ENCODE assay signal across 28 cellular contexts in the genomic region with DNA sequence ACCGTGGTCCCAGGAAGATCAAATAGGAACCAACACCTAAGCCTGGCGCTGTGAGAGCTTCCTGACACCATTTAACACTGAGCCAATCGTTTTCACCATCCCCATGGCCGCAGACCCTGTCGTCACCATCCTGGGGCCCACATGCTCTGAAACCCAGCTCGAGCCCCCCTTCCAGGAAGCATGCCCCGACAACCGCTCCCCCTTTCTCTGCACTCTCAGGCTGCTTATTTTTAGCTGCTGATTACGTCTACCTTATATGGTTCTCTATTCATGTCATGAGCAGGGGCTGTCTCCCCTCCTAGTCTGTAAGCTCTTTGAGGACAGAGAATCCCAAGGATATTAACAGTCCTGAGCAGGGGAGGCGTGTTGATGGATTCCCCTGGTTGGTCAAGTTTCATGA. TPM values are rescaled to one million over a fixed set of nuclear protein-coding genes. Genes with fewer than 3 reads are reported as not detected.
DNase-seq lines count a peak whose midpoint lies in the region; ATAC-seq, FAIRE-seq and TF ChIP-seq lines count a peak whose summit lies in the region.
"Had no signal": no experiment of that assay in that cellular context is flagged by ENCODE, and none has a peak within 500 bp of the region (broad histone marks: within the 10 kb centered on the region; RNA-seq: fewer than 3 reads in every experiment).

No MANE protein-coding gene starts in this region.

- TF ChIP-seq CTCF in H1 (IDR thresholded peaks at IDR 0.05; ENCODE audit: control extremely low read depth in 1 of 3, insufficient read depth in 1 of 3, low read depth in 1 of 3, low read length in 3 of 3) (no peak), nephron (IDR thresholded peaks at IDR 0.05; ENCODE audit: unreplicated experiment in 3 of 3) (no peak), suprapubic skin (IDR thresholded peaks at IDR 0.05) (no peak)

- no peaks in the 10 kb centered on the region; the same call in 1 of the 2 replicates for H3K79me1 ChIP-seq in H1 (ENCODE audit: low read depth, low read length)

- no peak overlapping the region for H4K5ac ChIP-seq in H1 (ENCODE audit: insufficient read length, low read depth, low read length)

- H3K4me1 Mint-ChIP-seq in nephron, result peaks cover 50% of the 10 kb centered on the region
- no peaks in the 10 kb centered on the region for H3K4me1 Mint-ChIP-seq in stimulated activated memory B cell treated with anti-CD40 and anti-IgM and Interleukin-4, amounts not matched to agents 10 μg/mL and 1 μg/mL and 100 μg/mL, for 72 hours
- H3K4me1 Mint-ChIP-seq: CD8-positive, alpha-beta memory T cell had no signal

- peaks cover 11% of the 10 kb centered on the region; the same call in 1 of the 2 replicates for H3K23me2 ChIP-seq in H1 (ENCODE audit: low read depth, low read length)

- no peak overlapping the region for H2BK20ac ChIP-seq in H1 (ENCODE audit: low read length)

- no peak overlapping the region for H3K9ac ChIP-seq in H1 (replicated peaks in 1 of 4; ENCODE audit: extremely low read depth in 1 of 4, low read depth in 3 of 4, low read length in 3 of 4)

- H3K36me3 ChIP-seq in H1 (ENCODE audit: control insufficient read depth in 2 of 4, insufficient read depth in 4 of 4, low read length in 3 of 4) (no peaks in the 10 kb centered on the region), suprapubic skin (no peaks in the 10 kb centered on the region)

- no peak for DNase-seq in H1 (ENCODE audit: low read depth in 1 of 2, low spot score in 2 of 2)
- peak; percentile 59 for DNase-seq in left cardiac atrium
- DNase-seq in stimulated activated CD4-positive, alpha-beta T cell treated with anti-CD3 and anti-CD28 coated beads, Interleukin-4, amount 100 ng/mL, for 24 hours, result no peak
- no peak for DNase-seq in T-helper 1 cell
- DNase-seq in suprapubic skin (ENCODE audit: low spot score in 2 of 2), result no peak
- DNase-seq: CD8-positive, alpha-beta memory T cell; DMS79 treated with DMSO at 0.1 percent for 48 hours; GF-D8; Karpas-422; NCI-H1092; NCI-H1436; NCI-H187; NCI-H2081 treated with DMSO at 0.1 percent for 48 hours; NCI-H2171; NCI-H226; NCI-H510A; NCI-H69; SIG-M5 had no signal

- no peak overlapping the region for H4K8ac ChIP-seq in H1 (ENCODE audit: extremely low read depth, insufficient read depth, low read length)

- WGBS in H1 (ENCODE audit: extremely low coverage in 1 of 2, insufficient coverage in 1 of 2, insufficient read length in 1 of 2, insufficient replicate concordance in 2 of 2, low coverage in 1 of 2, low lambda C conversion rate in 2 of 2, missing lambda C conversion rate in 1 of 2), 2 experiments, result 83% methylated on average over 10 of the region's 10 CpGs; no CpG with 5 or more reads in 1 of the 2 experiments
- WGBS in suprapubic skin, result 84% methylated on average over 10 of the region's 10 CpGs

- no peak overlapping the region for H2BK12ac ChIP-seq in H1 (ENCODE audit: low read depth, low read length)

- H3K27me3 ChIP-seq in H1 (replicated peaks in 1 of 4; ENCODE audit: control insufficient read depth in 3 of 4, extremely low read depth in 1 of 4, insufficient read depth in 3 of 4, low read length in 3 of 4), result no peaks in the 10 kb centered on the region
- H3K27me3 ChIP-seq in suprapubic skin, result no peaks in the 10 kb centered on the region

- peaks cover 0 to 7% of the 10 kb centered on the region in 2 experiments for H4K20me1 ChIP-seq in H1 (replicated peaks in 1 of 2; ENCODE audit: control insufficient read depth in 1 of 2, insufficient read depth in 2 of 2, low read length in 2 of 2)

- no peaks in the 10 kb centered on the region for H3K36me3 Mint-ChIP-seq in nephron (ENCODE audit: low read depth)
- H3K36me3 Mint-ChIP-seq in stimulated activated memory B cell treated with anti-CD40 and anti-IgM and Interleukin-4, amounts not matched to agents 10 μg/mL and 1 μg/mL and 100 μg/mL, for 72 hours, result no peaks in the 10 kb centered on the region
- H3K36me3 Mint-ChIP-seq: CD8-positive, alpha-beta memory T cell had no signal

- H3K23ac ChIP-seq in H1 (ENCODE audit: insufficient read length), result no peak overlapping the region

- H2BK120ac ChIP-seq in H1 (replicated peaks; ENCODE audit: low read depth, low read length), result no peak overlapping the region

- no peak overlapping the region for H2AK5ac ChIP-seq in H1 (ENCODE audit: low read depth, low read length)

- H4K91ac ChIP-seq in H1 (replicated peaks; ENCODE audit: insufficient read length, low read length), result no peak overlapping the region

- no peaks in the 10 kb centered on the region for H3K79me2 ChIP-seq in H1 (ENCODE audit: control insufficient read depth in 1 of 2, insufficient read depth in 2 of 2, low read length in 2 of 2)

- TF ChIP-seq RAD21 in H1 (IDR thresholded peaks at IDR 0.05 in 1 of 2, conservative IDR thresholded peaks at IDR 0.05 in 1 of 2; ENCODE audit: low read depth in 2 of 2, low read length in 2 of 2), result no peak

- ATAC-seq in left cardiac atrium, result peak; percentile 67 to 83
- no peak for ATAC-seq in stimulated activated memory B cell treated with anti-CD40 and anti-IgM and Interleukin-4, amounts not matched to agents 10 μg/mL and 1 μg/mL and 100 μg/mL, for 72 hours
- ATAC-seq: HepG2, Panc1 had no signal

- H3K4ac ChIP-seq in H1 (replicated peaks; ENCODE audit: insufficient read length, low read depth, low read length), result no peak overlapping the region

- H3K9me3 Mint-ChIP-seq in nephron, result no peaks in the 10 kb centered on the region
- H3K9me3 Mint-ChIP-seq in stimulated activated memory B cell treated with anti-CD40 and anti-IgM and Interleukin-4, amounts not matched to agents 10 μg/mL and 1 μg/mL and 100 μg/mL, for 72 hours, result peaks cover 4% of the 10 kb centered on the region
- H3K9me3 Mint-ChIP-seq: CD8-positive, alpha-beta memory T cell had no signal

- H3K14ac ChIP-seq in H1 (ENCODE audit: insufficient read length), result no peak overlapping the region

- no peak overlapping the region for H3K4me3 ChIP-seq in H1 (ENCODE audit: extremely low read depth in 1 of 4, insufficient read depth in 2 of 4, low read depth in 3 of 4, low read length in 4 of 4)
- H3K4me3 ChIP-seq in suprapubic skin, result no peak overlapping the region
- H3K4me3 ChIP-seq: SK-N-MC had no signal

- TF ChIP-seq EP300 in H1 (IDR thresholded peaks at IDR 0.05; ENCODE audit: borderline replicate concordance in 1 of 2, low read depth in 2 of 2, low read length in 2 of 2), result no peak
- no peak for TF ChIP-seq EP300 in suprapubic skin (IDR thresholded peaks at IDR 0.05)

- H3K56ac ChIP-seq in H1 (replicated peaks; ENCODE audit: insufficient read length, low read depth, low read length), result no peak overlapping the region

- CTCF ChIA-PET in H1 (lab: Charles Lee; ENCODE audit: partially characterized antibody), result interaction anchor here (0.6 to 1.6 kb wide), 4 partner anchors 14 to 171 kb away, joined by 3 to 5 read pairs (median 4); no protein-coding TSS in a partner anchor

- peak overlapping the region in 1 of 3 experiments; percentile 20 for H3K4me3 Mint-ChIP-seq in nephron
- H3K4me3 Mint-ChIP-seq in stimulated activated memory B cell treated with anti-CD40 and anti-IgM and Interleukin-4, amounts not matched to agents 10 μg/mL and 1 μg/mL and 100 μg/mL, for 72 hours, result no peak overlapping the region
- H3K4me3 Mint-ChIP-seq: CD8-positive, alpha-beta memory T cell had no signal

- H3K27me3 Mint-ChIP-seq in nephron (ENCODE audit: low read depth), result no peaks in the 10 kb centered on the region
- H3K27me3 Mint-ChIP-seq in stimulated activated memory B cell treated with anti-CD40 and anti-IgM and Interleukin-4, amounts not matched to agents 10 μg/mL and 1 μg/mL and 100 μg/mL, for 72 hours, result peaks cover 26% of the 10 kb centered on the region

- FAIRE-seq in H1 (lab: Jason Lieb, UNC), result no peak
- FAIRE-seq: GM12891, H54, HepG2 had no signal

- no peak overlapping the region for H3K4me2 ChIP-seq in H1 (ENCODE audit: insufficient read depth in 1 of 2, low read depth in 2 of 2, low read length in 2 of 2)

- H3K18ac ChIP-seq in H1 (ENCODE audit: extremely low read depth, low read length), result no peak overlapping the region

- H3K9me3 ChIP-seq in H1 (ENCODE audit: insufficient read depth in 2 of 2, low read depth in 1 of 2, low read length in 1 of 2) (peaks cover 0 to 3% of the 10 kb centered on the region in 2 experiments; a peak in 1 of 4 replicates), suprapubic skin (no peaks in the 10 kb centered on the region)

- intact Hi-C loops in left cardiac atrium (cut with DNase I), result no loop called here

- H2AFZ ChIP-seq in H1 (ENCODE audit: low read length), result no peak overlapping the region; the same call in 1 of the 2 replicates

- H3K27ac ChIP-seq in H1 (ENCODE audit: low read depth, low read length) (no peak overlapping the region), suprapubic skin (no peak overlapping the region)
- H3K27ac ChIP-seq: C4-2B, RWPE1, SK-N-MC had no signal

- 0 out of 2 replicates have a peak overlapping the region, but pooled peaks have one; percentile 37 for H2BK15ac ChIP-seq in H1 (ENCODE audit: low read length)

- no peaks in the 10 kb centered on the region for H3K4me1 ChIP-seq in H1 (replicated peaks in 1 of 4; ENCODE audit: control insufficient read depth in 3 of 4, insufficient read depth in 4 of 4, low read length in 3 of 4)
- H3K4me1 ChIP-seq in suprapubic skin, result peaks cover 10% of the 10 kb centered on the region

- TF ChIP-seq POLR2A in H1 (IDR thresholded peaks at IDR 0.05; ENCODE audit: control extremely low read depth in 1 of 2, low read depth in 2 of 2, low read length in 2 of 2), result no peak
- TF ChIP-seq POLR2A in suprapubic skin (IDR thresholded peaks at IDR 0.05), result no peak

- POLR2A ChIA-PET in H1 (lab: Charles Lee; ENCODE audit: partially characterized antibody), result interaction anchor here (0.7 to 0.9 kb wide), 3 partner anchors 16 to 48 kb away, joined by 3 read pairs; no protein-coding TSS in a partner anchor

- H3K27ac Mint-ChIP-seq in nephron, result peak overlapping the region in 2 of 3 experiments; percentile 28 to 34
- H3K27ac Mint-ChIP-seq in stimulated activated memory B cell treated with anti-CD40 and anti-IgM and Interleukin-4, amounts not matched to agents 10 μg/mL and 1 μg/mL and 100 μg/mL, for 72 hours, result no peak overlapping the region

- no peak overlapping the region for H2BK5ac ChIP-seq in H1 (ENCODE audit: low read depth, low read length)

RNA-seq across cellular contexts. Expression of a gene that starts 10.5 kb away (rescaled TPM):
- 0.08 TPM in 1 of 2 replicates, not detected in the other for total RNA-seq in H1 (2021; fragmentation: NEBNext Ultra II Directional; extraction: Animal tissue kit (Norgen Biotek cat#: 25700))
- polyA plus RNA-seq in H1 (2011; rRNA removed), result 0.05 and 0.09 TPM in 2 replicates
- 0.04 TPM for polyA plus RNA-seq in H1 (2011; cell fraction: cytosol; rRNA removed)
- 0.09 TPM for polyA plus RNA-seq in H1 (2011; cell fraction: nucleus; rRNA removed)
- 0.06 to 0.09 TPM (median 0.08 TPM) in 4 replicates for polyA plus RNA-seq in H1 (2012, experiment 1 of 2)
- polyA plus RNA-seq in H1 (2012, experiment 2 of 2), result not detected
- polyA plus RNA-seq in H1 (2013, experiment 1 of 2), result 0.04 TPM
- 0.07 TPM for polyA plus RNA-seq in H1 (2013, experiment 2 of 2)
- polyA minus RNA-seq in H1 (2011; rRNA and poly(A)+ RNA removed), result 0.05 TPM in 1 of 2 replicates, not detected in the other
- polyA minus RNA-seq in H1 (2011; cell fraction: cytosol; rRNA and poly(A)+ RNA removed), result not detected
- not detected for polyA minus RNA-seq in H1 (2011; cell fraction: nucleus; rRNA and poly(A)+ RNA removed)
- 100 to 1,000 TPM; 302 to 359 TPM for total RNA-seq in left cardiac atrium
- total RNA-seq in suprapubic skin, result 1 to 10 TPM in 1 of 4 donors, under 1 TPM in 3; 0.16 to 1.4 (median 0.52) TPM
- total RNA-seq: CD8-positive, alpha-beta memory T cell; HepG2; HT1080 had no signal
- polyA plus RNA-seq: CD8-positive, alpha-beta memory T cell had no signal

RNA-seq across cellular contexts. Expression of a gene that starts 41.5 kb away (rescaled TPM):
- total RNA-seq in H1 (2021; fragmentation: NEBNext Ultra II Directional; extraction: Animal tissue kit (Norgen Biotek cat#: 25700)), result 41.0 and 41.6 TPM in 2 replicates
- polyA plus RNA-seq in H1 (2011; rRNA removed), result 16.1 and 21.3 TPM in 2 replicates
- 20.1 TPM for polyA plus RNA-seq in H1 (2011; cell fraction: cytosol; rRNA removed)
- polyA plus RNA-seq in H1 (2011; cell fraction: nucleus; rRNA removed), result 40.5 TPM
- polyA plus RNA-seq in H1 (2012, experiment 1 of 2), result 20.6 to 34.7 TPM (median 28.3 TPM) in 4 replicates
- polyA plus RNA-seq in H1 (2012, experiment 2 of 2), result 17.6 TPM
- polyA plus RNA-seq in H1 (2013, experiment 1 of 2), result 18.0 TPM
- polyA plus RNA-seq in H1 (2013, experiment 2 of 2), result 18.0 TPM
- 29.6 and 44.4 TPM in 2 replicates for polyA minus RNA-seq in H1 (2011; rRNA and poly(A)+ RNA removed)
- 36.2 TPM for polyA minus RNA-seq in H1 (2011; cell fraction: cytosol; rRNA and poly(A)+ RNA removed)
- 30.1 TPM for polyA minus RNA-seq in H1 (2011; cell fraction: nucleus; rRNA and poly(A)+ RNA removed)
- total RNA-seq in left cardiac atrium (1 to 10 TPM; 3.7 to 4.2 TPM), suprapubic skin (10 to 100 TPM; 12.0 to 18.3 (median 14.9) TPM)

Comparison
In these comparisons a context has a peak if more than half of its experiments do, and no peak if none do; other contexts are left out.
1. RNA of a gene that starts 10.5 kb away (total RNA-seq): 302 to 359 TPM in left cardiac atrium; 0.16 to 1.4 TPM in suprapubic skin and 0.08 TPM in H1; every median in the first group is over 100 times any median in the second.